In genomic region chr5:133738271-133738670, GRCh38 we compare ENCODE assay signal across 21 cellular contexts.
DNase-seq lines count a peak whose midpoint lies in the region; ATAC-seq and TF ChIP-seq lines count a peak whose summit lies in the region.
"Had no signal": no experiment of that assay in that cellular context is flagged by ENCODE, and none has a peak within 500 bp of the region (broad histone marks: within the 10 kb centered on the region; RNA-seq: fewer than 3 reads in every experiment).

No MANE protein-coding gene starts in this region.

- intact Hi-C loops in PC-3 (cut with micrococcal nuclease): no loop called here
- intact Hi-C loops in left lung (cut with DNase I): no loop called here
- intact Hi-C loops in right lobe of liver (cut with DNase I): no loop called here

- WGBS in right lobe of liver (ENCODE audit: insufficient coverage, low coverage, low lambda C conversion rate, missing lambda C conversion rate): 65% methylated on average over 4 of the region's 4 CpGs

- H3K79me2 ChIP-seq in PC-3 (ENCODE audit: low read length): no peaks in the 10 kb centered on the region

- ATAC-seq in PC-3: no peak
- peak; percentile 24 for ATAC-seq in left lung
- ATAC-seq in right lobe of liver: no peak
- no peak for ATAC-seq in GM21423 (IDR thresholded peaks at IDR 0.05; ENCODE audit: unreplicated experiment)
- ATAC-seq in HG02798 (IDR thresholded peaks at IDR 0.05; ENCODE audit: poor library complexity, unreplicated experiment): no peak
- ATAC-seq: HCT116, K562 had no signal

- peaks cover 6% of the 10 kb centered on the region for H3F3A ChIP-seq in PC-3 (ENCODE audit: low read length, unreplicated experiment)

- H3K27ac ChIP-seq in PC-3 (ENCODE audit: low read length) (no peak overlapping the region), left lung (no peak overlapping the region), right lobe of liver (no peak overlapping the region)
- H3K27ac ChIP-seq: BLaER1 treated with 17β-estradiol and CSF1 and Interleukin-3, amounts not matched to agents 10 nM and 100 nM; GM23248; Peyer's patch had no signal

- CTCF ChIA-PET in PC-3 (lab: Charles Lee): no interaction called here

- H3K4me2 ChIP-seq in PC-3 (ENCODE audit: low read length): no peak overlapping the region
- H3K4me2 ChIP-seq: A549 had no signal

- H3K4me3 ChIP-seq in PC-3 (ENCODE audit: low read length) (no peak overlapping the region), left lung (no peak overlapping the region), right lobe of liver (no peak overlapping the region)
- H3K4me3 ChIP-seq: A549; BLaER1 treated with 17β-estradiol and CSF1 and Interleukin-3, amounts not matched to agents 10 nM and 100 nM; GM23248; K562; Peyer's patch had no signal

- no peaks in the 10 kb centered on the region for H3K27me3 ChIP-seq in PC-3 (ENCODE audit: low read length)
- no peaks in the 10 kb centered on the region for H3K27me3 ChIP-seq in left lung
- H3K27me3 ChIP-seq in right lobe of liver: no peaks in the 10 kb centered on the region
- H3K27me3 ChIP-seq: BLaER1 treated with 17β-estradiol and CSF1 and Interleukin-3, amounts not matched to agents 10 nM and 100 nM; Peyer's patch had no signal

- H3K36me3 ChIP-seq in PC-3 (ENCODE audit: low read depth, low read length): no peaks in the 10 kb centered on the region
- H3K36me3 ChIP-seq in left lung: no peaks in the 10 kb centered on the region
- H3K36me3 ChIP-seq in right lobe of liver: no peaks in the 10 kb centered on the region
- H3K36me3 ChIP-seq: BLaER1 treated with 17β-estradiol and CSF1 and Interleukin-3, amounts not matched to agents 10 nM and 100 nM; Peyer's patch had no signal

- peaks cover 29% of the 10 kb centered on the region for H3K4me1 ChIP-seq in PC-3 (ENCODE audit: insufficient read depth, low read length)
- no peaks in the 10 kb centered on the region for H3K4me1 ChIP-seq in left lung
- H3K4me1 ChIP-seq in right lobe of liver: no peaks in the 10 kb centered on the region
- H3K4me1 ChIP-seq: Peyer's patch had no signal

- H2AFZ ChIP-seq in PC-3 (ENCODE audit: low read length): no peak overlapping the region
- H2AFZ ChIP-seq: GM23248 had no signal

- no peak overlapping the region for H3K9ac ChIP-seq in PC-3 (ENCODE audit: low read length)
- H3K9ac ChIP-seq: BLaER1 treated with 17β-estradiol and CSF1 and Interleukin-3, amounts not matched to agents 10 nM and 100 nM; GM23248 had no signal

- no peaks in the 10 kb centered on the region for H4K20me1 ChIP-seq in PC-3 (ENCODE audit: low read length)
- H4K20me1 ChIP-seq: BLaER1 treated with 17β-estradiol and CSF1 and Interleukin-3, amounts not matched to agents 10 nM and 100 nM had no signal

- DNase-seq in A172 (ENCODE audit: low spot score): peak; percentile 8
- DNase-seq in PC-3: peak; percentile 27
- peak; percentile 28 for DNase-seq in ecto neural progenitor cell (ENCODE audit: low spot score)
- DNase-seq in left lung: no peak
- DNase-seq in right lobe of liver: no peak
- no peak for DNase-seq in nucleus accumbens (lab: John Stamatoyannopoulos, UW)
- DNase-seq: CD8-positive, alpha-beta memory T cell; DMS79 treated with DMSO at 0.1 percent for 48 hours; GM23248; NCI-H1436; NCI-H2029; NCI-H2171 treated with DMSO at 0.1 percent for 48 hours; NCI-H510A; Peyer's patch; SHP77 had no signal

- no peak for TF ChIP-seq POLR2A in right lobe of liver (IDR thresholded peaks at IDR 0.05)

- H3K9me2 ChIP-seq in PC-3 (replicated peaks; ENCODE audit: low read length): no peaks in the 10 kb centered on the region

- POLR2A ChIA-PET in PC-3 (lab: Charles Lee; ENCODE audit: unreplicated experiment): no interaction called here

- TF ChIP-seq CTCF in PC-3 (conservative IDR thresholded peaks at IDR 0.05; ENCODE audit: low read depth, low read length): no peak
- TF ChIP-seq CTCF in left lung (IDR thresholded peaks at IDR 0.05): no peak
- TF ChIP-seq CTCF in right lobe of liver (IDR thresholded peaks at IDR 0.05): no peak

- BruUV-seq in PC-3 (replicated peaks; lab: Mats Ljungman, UMichigan): no TSS peak

- H3K9me3 ChIP-seq in PC-3 (ENCODE audit: low read length) (no peaks in the 10 kb centered on the region), left lung (no peaks in the 10 kb centered on the region), right lobe of liver (no peaks in the 10 kb centered on the region)
- H3K9me3 ChIP-seq: Peyer's patch had no signal

Comparison
In these comparisons a context has a peak if more than half of its experiments do, and no peak if none do; other contexts are left out.
1. DNase-seq: peak in A172 (single experiment), PC-3 (single experiment) and ecto neural progenitor cell (single experiment); none in left lung (0 of 2), right lobe of liver (0 of 3) and nucleus accumbens (0 of 56).